ENCODE assay signal across 8 cellular contexts in genomic region chrX:130084651-130085237, GRCh38. TPM values are rescaled to one million over a fixed set of nuclear protein-coding genes. Genes with fewer than 3 reads are reported as not detected.
A peak's percentile ranks its signal among the peaks of the same experiment; 100 is the strongest.
DNase-seq lines count a peak whose midpoint lies in the region; ATAC-seq, FAIRE-seq and TF ChIP-seq lines count a peak whose summit lies in the region.

No MANE protein-coding gene starts in this region.

- FAIRE-seq in RCC 7860 (lab: Jason Lieb, UNC) = no peak

- peak overlapping the region; percentile 72 to 86 (median 82) for H3K27ac Mint-ChIP-seq in CD4-positive, CD25-positive, alpha-beta regulatory T cell

- H3K36me3 ChIP-seq in CD4-positive, CD25-positive, alpha-beta regulatory T cell (ENCODE audit: control insufficient read depth, insufficient read depth, low read length) = peaks cover 8% of the 10 kb centered on the region

- H3K9me3 ChIP-seq in CD4-positive, CD25-positive, alpha-beta regulatory T cell (ENCODE audit: control insufficient read depth in 2 of 2, low read length in 2 of 2) = no peaks in the 10 kb centered on the region

- no peak for ATAC-seq in CD4-positive, CD25-positive, alpha-beta regulatory T cell (ENCODE audit: low read depth in 2 of 2)
- peak; percentile 30 for ATAC-seq in HG03139 (IDR thresholded peaks at IDR 0.05; ENCODE audit: unreplicated experiment)

- H3K36me3 Mint-ChIP-seq in CD4-positive, CD25-positive, alpha-beta regulatory T cell = peaks cover 4% of the 10 kb centered on the region

- H3K4me3 ChIP-seq in CD4-positive, CD25-positive, alpha-beta regulatory T cell (ENCODE audit: low read depth, low read length) = peak overlapping the region; percentile 90

- H3K27me3 ChIP-seq in CD4-positive, CD25-positive, alpha-beta regulatory T cell (ENCODE audit: control insufficient read depth, insufficient read depth, low read length) = no peaks in the 10 kb centered on the region

- H3K27ac ChIP-seq in CD4-positive, CD25-positive, alpha-beta regulatory T cell (ENCODE audit: insufficient read depth, low read length, poor library complexity, severe bottlenecking) = peak overlapping the region; percentile 76

- H3K4me1 Mint-ChIP-seq in CD4-positive, CD25-positive, alpha-beta regulatory T cell = peaks cover 0 to 90% (median 28%) of the 10 kb centered on the region in 4 donors

- no peak for DNase-seq in CD4-positive, CD25-positive, alpha-beta regulatory T cell
- peak; percentile 13 for DNase-seq in activated naive CD4-positive, alpha-beta T cell treated with anti-CD3 and anti-CD28 coated beads, Interleukin-2, amount 50 U/mL, for 16 hours
- DNase-seq in NCI-H510A treated with DMSO at 0.1 percent for 48 hours (lab: John Stamatoyannopoulos, UW) (no peak), RCC 7860 (ENCODE audit: low spot score) (no peak), A172 (ENCODE audit: low spot score) (no peak), NCI-H774 (lab: John Stamatoyannopoulos, UW) (no peak)

- peak overlapping the region; percentile 91 to 94 (median 92) for H3K4me3 Mint-ChIP-seq in CD4-positive, CD25-positive, alpha-beta regulatory T cell

- no peaks in the 10 kb centered on the region for H3K27me3 Mint-ChIP-seq in CD4-positive, CD25-positive, alpha-beta regulatory T cell

- peaks cover 88% of the 10 kb centered on the region for H3K4me1 ChIP-seq in CD4-positive, CD25-positive, alpha-beta regulatory T cell (ENCODE audit: control insufficient read depth, insufficient read depth, low read length, poor library complexity, severe bottlenecking)

- no peaks in the 10 kb centered on the region for H3K9me3 Mint-ChIP-seq in CD4-positive, CD25-positive, alpha-beta regulatory T cell

- TF ChIP-seq POLR2A in GM19099 (IDR thresholded peaks at IDR 0.05; ENCODE audit: extremely low read depth, insufficient read length, low read depth) = peak; percentile 9

RNA-seq across cellular contexts. Expression of gene ELF4, which starts 25.6 kb away (rescaled TPM):
- total RNA-seq in CD4-positive, CD25-positive, alpha-beta regulatory T cell = 46.7 TPM
- 10 to 100 TPM; 12.1 to 15.7 (median 14.0) TPM for polyA plus RNA-seq in CD4-positive, CD25-positive, alpha-beta regulatory T cell
- 8.0 and 8.6 TPM in 2 replicates for total RNA-seq in A172 (2014; rRNA removed; shearing (Covaris generic))
